ENCODE assay signal across 8 cellular contexts in the genomic region with DNA sequence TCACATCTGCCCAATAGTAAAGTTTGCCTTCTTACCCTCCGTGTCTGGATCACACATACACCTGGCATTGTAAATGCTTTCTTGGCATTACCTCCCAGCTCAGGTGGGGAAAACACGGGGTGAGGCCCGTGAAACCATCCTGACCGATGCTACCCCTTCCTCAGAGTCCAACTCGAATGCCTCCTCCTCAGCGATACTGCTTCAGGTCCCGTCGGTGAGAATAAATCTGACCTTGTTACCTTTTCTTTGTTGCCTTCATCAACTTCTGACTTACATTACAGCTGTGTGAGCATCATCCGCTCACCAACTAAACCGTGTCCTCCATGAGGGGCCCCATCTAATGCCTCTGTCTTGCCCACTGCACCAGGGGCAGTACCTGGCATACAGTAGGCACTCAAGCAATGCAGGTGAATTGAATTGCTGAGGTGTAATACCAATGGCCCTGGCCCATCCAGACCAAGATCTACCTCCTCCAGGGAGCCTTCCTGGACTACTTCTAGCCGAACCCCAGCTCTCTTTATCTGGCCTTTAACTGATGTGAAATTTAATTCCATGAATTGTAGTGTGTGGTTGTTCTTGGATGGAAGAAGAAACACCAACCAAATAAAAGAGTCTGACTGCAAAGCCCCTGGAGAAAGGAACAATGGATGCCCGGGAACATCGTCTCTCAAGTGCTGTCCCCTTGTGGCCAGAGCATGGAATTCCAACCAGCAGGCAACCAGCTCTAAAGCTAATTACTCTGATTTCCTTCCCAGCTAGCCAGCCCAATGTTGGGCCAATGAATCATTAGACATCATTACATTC.
DNase-seq lines count a peak whose midpoint lies in the region; ATAC-seq, FAIRE-seq and TF ChIP-seq lines count a peak whose summit lies in the region.

No MANE protein-coding gene starts in this region.

- no peaks in the 10 kb centered on the region for H3K36me3 Mint-ChIP-seq in MCF 10A (ENCODE audit: insufficient read depth, unreplicated experiment)

- peak; percentile 52 for DNase-seq in AG10803 (ENCODE audit: low read depth)
- DNase-seq in GM12891 (ENCODE audit: insufficient read length, low spot score), result peak; percentile 31
- DNase-seq in NCI-H524 (lab: John Stamatoyannopoulos, UW), result peak; percentile 26 to 53
- DNase-seq in MCF 10A (ENCODE audit: unreplicated experiment), result peak; percentile 60
- DNase-seq in left kidney (ENCODE audit: low read depth, low spot score), result peak; percentile 82
- DNase-seq in vagina (ENCODE audit: extremely low spot score in 2 of 2), result peak in 1 of 2 donors; percentile 61

- TF ChIP-seq CTCF in AG10803 (conservative IDR thresholded peaks at IDR 0.05; ENCODE audit: low read length) (peak; percentile 98), MCF 10A (IDR thresholded peaks at IDR 0.05; ENCODE audit: unreplicated experiment) (peak; percentile 77), vagina (IDR thresholded peaks at IDR 0.05) (peak; percentile 21 to 66 (median 65))

- BruUV-seq in MCF 10A (replicated peaks; lab: Mats Ljungman, UMichigan), result no TSS peak

- POLR2A ChIA-PET in MCF 10A (lab: Yijun Ruan, JAX), result interaction anchor here (0.7 to 1.6 kb wide), 3 partner anchors 25 to 490 kb away, joined by 3 to 9 read pairs (median 5); no protein-coding TSS in a partner anchor

- H3K27ac ChIP-seq in vagina, result no peak overlapping the region

- no peak for TF ChIP-seq POLR2A in GM12891 (IDR thresholded peaks at IDR 0.05; ENCODE audit: low read depth, low read length)
- TF ChIP-seq POLR2A in vagina (IDR thresholded peaks at IDR 0.05), result no peak

- ATAC-seq in GM19035 (IDR thresholded peaks at IDR 0.05; ENCODE audit: unreplicated experiment) (no peak), GM21390 (IDR thresholded peaks at IDR 0.05; ENCODE audit: unreplicated experiment) (no peak)

- no peak for FAIRE-seq in GM12891 (lab: Jason Lieb, UNC)

- no peak overlapping the region for H3K27ac Mint-ChIP-seq in MCF 10A (ENCODE audit: low read depth, unreplicated experiment)

- no peaks in the 10 kb centered on the region for H3K4me1 Mint-ChIP-seq in MCF 10A (ENCODE audit: insufficient read depth, unreplicated experiment)

- H3K4me1 ChIP-seq in vagina, result no peaks in the 10 kb centered on the region

- H3K36me3 ChIP-seq in vagina, result no peaks in the 10 kb centered on the region

- no peak overlapping the region for H3K4me3 Mint-ChIP-seq in MCF 10A (ENCODE audit: unreplicated experiment)

- H3K4me3 ChIP-seq in AG10803 (ENCODE audit: low read length) (no peak overlapping the region), vagina (no peak overlapping the region)

- H3K27me3 Mint-ChIP-seq in MCF 10A (ENCODE audit: insufficient read depth, unreplicated experiment), result no peaks in the 10 kb centered on the region

- CTCF ChIA-PET in MCF 10A (lab: Yijun Ruan, JAX), result interaction anchor here (0.5 to 5.3 kb wide), 72 partner anchors 10 to 1361 kb away, joined by 3 to 85 read pairs (median 4); a partner anchor contains a TSS

- no peaks in the 10 kb centered on the region for H3K9me3 ChIP-seq in vagina

- intact Hi-C loops in MCF 10A (cut with micrococcal nuclease), result loop anchor here (1.0 to 10.0 kb wide), 6 partner anchors 92 to 465 kb away; no protein-coding TSS in a partner anchor
- intact Hi-C loops in vagina (cut with DNase I), result no loop called here

- no peaks in the 10 kb centered on the region for H3K27me3 ChIP-seq in vagina

- no peaks in the 10 kb centered on the region for H3K9me3 Mint-ChIP-seq in MCF 10A (ENCODE audit: unreplicated experiment)

TF ChIP-seq in GM12891, 5 proteins besides CTCF, POLR2A, EP300 and RAD21:
- TF ChIP-seq PAX5 (IDR thresholded peaks at IDR 0.05; ENCODE audit: insufficient read depth, low read length, severe bottlenecking), result no peak
- no peak for TF ChIP-seq SPI1 (IDR thresholded peaks at IDR 0.05; ENCODE audit: low read depth, low read length)
- no peak for TF ChIP-seq TAF1 (IDR thresholded peaks at IDR 0.05; ENCODE audit: low read depth, low read length)
